24 cellular contexts compared by ENCODE assay signal in genomic region chr9:68842568-68842967, GRCh38.
"Had no signal": no experiment of that assay in that cellular context is flagged by ENCODE, and none has a peak within 500 bp of the region (broad histone marks: within the 10 kb centered on the region; RNA-seq: fewer than 3 reads in every experiment).

No MANE protein-coding gene starts in this region.

- ATAC-seq: K562 had no signal

- H3K4me1 ChIP-seq: SJSA1 had no signal

- H3K9ac ChIP-seq: KMS-11 had no signal

- H3K27ac ChIP-seq: KMS-11, SJSA1, SK-N-MC had no signal

- H3K4me2 ChIP-seq: KMS-11 had no signal

- H3K9me3 ChIP-seq: SJSA1 had no signal

- H3K36me3 ChIP-seq: SJSA1 had no signal

- H3K4me3 ChIP-seq: K562, SJSA1, SK-N-MC had no signal

- DNase-seq: IMR-90, Kasumi-1, NCI-H1092, NCI-H1105 treated with DMSO at 0.1 percent for 48 hours, NCI-H1417 treated with DMSO at 0.1 percent for 48 hours, NCI-H146, NCI-H1694 treated with DMSO at 0.1 percent for 48 hours, NCI-H1930, NCI-H2081, NCI-H2107, NCI-H2227 treated with DMSO at 0.1 percent for 48 hours, NCI-H446, NCI-H510A, NCI-H524 treated with DMSO at 0.1 percent for 48 hours, NCI-H69, NCI-H774, Right ventricle myocardium superior, RPMI8226, SIG-M5 had no signal

- H3K27me3 ChIP-seq: SJSA1 had no signal

- FAIRE-seq: K562, RCC 7860 had no signal
